13 cellular contexts compared by ENCODE assay signal in genomic region chr6:139568956-139569538, GRCh38.
DNase-seq lines count a peak whose midpoint lies in the region; ATAC-seq and TF ChIP-seq lines count a peak whose summit lies in the region.
"Had no signal": no experiment of that assay in that cellular context is flagged by ENCODE, and none has a peak within 500 bp of the region (broad histone marks: within the 10 kb centered on the region; RNA-seq: fewer than 3 reads in every experiment).

No MANE protein-coding gene starts in this region.

- H3K27ac ChIP-seq in RWPE1, result no peak overlapping the region

- H3K27me3 Mint-ChIP-seq in Calu3 (ENCODE audit: unreplicated experiment) (no peaks in the 10 kb centered on the region), osteocyte (ENCODE audit: unreplicated experiment) (no peaks in the 10 kb centered on the region)
- H3K27me3 Mint-ChIP-seq: natural killer cell treated with Interleukin-12 subunit alpha and Interleukin-12 subunit beta and Interleukin-15 and Interleukin-18, amount 100 ng/mL, for 72 hours had no signal

- BruUV-seq in Calu3 (replicated peaks; lab: Mats Ljungman, UMichigan), result no TSS peak

- POLR2A ChIA-PET in RWPE1 (lab: Yijun Ruan, JAX; ENCODE audit: low non-redundant PET), result no interaction called here

- ATAC-seq in esophagus mucosa (peak; percentile 45), GM21786 (IDR thresholded peaks at IDR 0.05; ENCODE audit: unreplicated experiment) (no peak), GM18519 (IDR thresholded peaks at IDR 0.05; ENCODE audit: low FRiP score, unreplicated experiment) (no peak)
- ATAC-seq: natural killer cell treated with Interleukin-12 subunit alpha and Interleukin-12 subunit beta and Interleukin-15 and Interleukin-18, amount 100 ng/mL, for 72 hours had no signal

- H3K4me1 Mint-ChIP-seq in Calu3 (ENCODE audit: low read depth, unreplicated experiment) (peaks cover 24% of the 10 kb centered on the region), osteocyte (ENCODE audit: unreplicated experiment) (peaks cover 60% of the 10 kb centered on the region)

- CTCF ChIA-PET in Calu3 (lab: Charles Lee) (no interaction called here), RWPE1 (lab: Yijun Ruan, JAX) (no interaction called here)

- TF ChIP-seq CTCF in Calu3 (IDR thresholded peaks at IDR 0.05; ENCODE audit: unreplicated experiment), result no peak
- no peak for TF ChIP-seq CTCF in RWPE1 (conservative IDR thresholded peaks at IDR 0.05; ENCODE audit: low read depth)
- TF ChIP-seq CTCF in osteocyte (IDR thresholded peaks at IDR 0.05), result no peak

- intact Hi-C loops in Calu3 (cut with micrococcal nuclease; ENCODE audit: unreplicated experiment), result loop anchor here (1.0 kb wide), 1 partner anchor 19 kb away; no protein-coding TSS in a partner anchor

- H3K9me3 Mint-ChIP-seq in Calu3 (ENCODE audit: low read depth, unreplicated experiment) (peaks cover 2% of the 10 kb centered on the region), osteocyte (ENCODE audit: unreplicated experiment) (no peaks in the 10 kb centered on the region)

- peak overlapping the region; percentile 31 for H3K4me3 Mint-ChIP-seq in Calu3 (ENCODE audit: low read depth, unreplicated experiment)
- no peak overlapping the region for H3K4me3 Mint-ChIP-seq in osteocyte (ENCODE audit: unreplicated experiment)
- H3K4me3 Mint-ChIP-seq: natural killer cell treated with Interleukin-12 subunit alpha and Interleukin-12 subunit beta and Interleukin-15 and Interleukin-18, amount 100 ng/mL, for 72 hours had no signal

- DNase-seq in Calu3 (peak; percentile 8), RWPE1 (ENCODE audit: low spot score) (peak; percentile 78), osteocyte (ENCODE audit: extremely low spot score, unreplicated experiment) (no peak)
- no peak for DNase-seq in activated CD4-positive, alpha-beta T cell treated with anti-CD3 and anti-CD28 coated beads for 4 hours
- DNase-seq in activated effector memory CD4-positive, alpha-beta T cell treated with Interleukin-2 at 50 U/mL for 16 hours, result no peak
- DNase-seq: caudate nucleus; hypothalamus; MG63; stimulated activated CD4-positive, alpha-beta T cell treated with anti-CD3 and anti-CD28 coated beads, Interleukin-2, amount 100 ng/mL, for 24 hours had no signal

- H3K27ac Mint-ChIP-seq in Calu3 (ENCODE audit: unreplicated experiment), result peak overlapping the region; percentile 82
- peak overlapping the region; percentile 89 for H3K27ac Mint-ChIP-seq in osteocyte (ENCODE audit: unreplicated experiment)
- H3K27ac Mint-ChIP-seq: natural killer cell treated with Interleukin-12 subunit alpha and Interleukin-12 subunit beta and Interleukin-15 and Interleukin-18, amount 100 ng/mL, for 72 hours had no signal

- H3K36me3 Mint-ChIP-seq in Calu3 (ENCODE audit: insufficient read depth, unreplicated experiment) (no peaks in the 10 kb centered on the region), osteocyte (ENCODE audit: unreplicated experiment) (peaks cover 3% of the 10 kb centered on the region)
- H3K36me3 Mint-ChIP-seq: natural killer cell treated with Interleukin-12 subunit alpha and Interleukin-12 subunit beta and Interleukin-15 and Interleukin-18, amount 100 ng/mL, for 72 hours had no signal

Comparison
In these comparisons a context has a peak if more than half of its experiments do, and no peak if none do; other contexts are left out.
1. DNase-seq: peak in Calu3 (single experiment) and RWPE1 (single experiment); none in osteocyte (single experiment), activated CD4-positive, alpha-beta T cell treated with anti-CD3 and anti-CD28 coated beads for 4 hours (0 of 2) and activated effector memory CD4-positive, alpha-beta T cell treated with Interleukin-2 at 50 U/mL for 16 hours (single experiment).